8 cellular contexts compared by ENCODE assay signal in genomic region chr9:136902259-136902821, GRCh38. TPM values are rescaled to one million over a fixed set of nuclear protein-coding genes. Genes with fewer than 3 reads are reported as not detected.
DNase-seq lines count a peak whose midpoint lies in the region; ATAC-seq, FAIRE-seq and TF ChIP-seq lines count a peak whose summit lies in the region.

No MANE protein-coding gene starts in this region.

- TF ChIP-seq POLR2A in GM12891 (IDR thresholded peaks at IDR 0.05; ENCODE audit: low read depth, low read length), result no peak; the same call in none of the 2 replicates

- peak overlapping the region; percentile 53 for H3K27ac Mint-ChIP-seq in mesothelial cell of epicardium
- H3K27ac Mint-ChIP-seq in stimulated activated effector memory CD8-positive, alpha-beta T cell treated with anti-CD3 and anti-CD28 coated beads, Interleukin-12 subunit alpha, Interleukin-12 subunit beta, amount 100 ng/mL, for 72 hours, result peak overlapping the region; percentile 89

- H3K9me3 Mint-ChIP-seq in mesothelial cell of epicardium, result no peaks in the 10 kb centered on the region
- no peaks in the 10 kb centered on the region for H3K9me3 Mint-ChIP-seq in stimulated activated effector memory CD8-positive, alpha-beta T cell treated with anti-CD3 and anti-CD28 coated beads, Interleukin-12 subunit alpha, Interleukin-12 subunit beta, amount 100 ng/mL, for 72 hours

- H3K4me3 Mint-ChIP-seq in mesothelial cell of epicardium, result no peak overlapping the region
- peak overlapping the region; percentile 69 for H3K4me3 Mint-ChIP-seq in stimulated activated effector memory CD8-positive, alpha-beta T cell treated with anti-CD3 and anti-CD28 coated beads, Interleukin-12 subunit alpha, Interleukin-12 subunit beta, amount 100 ng/mL, for 72 hours

- ATAC-seq in HG02885 (IDR thresholded peaks at IDR 0.05; ENCODE audit: poor library complexity, unreplicated experiment), result peak; percentile 64
- peak; percentile 90 for ATAC-seq in stimulated activated effector memory CD8-positive, alpha-beta T cell treated with anti-CD3 and anti-CD28 coated beads, Interleukin-12 subunit alpha, Interleukin-12 subunit beta, amount 100 ng/mL, for 72 hours
- ATAC-seq in GM18858 (IDR thresholded peaks at IDR 0.05; ENCODE audit: unreplicated experiment), result no peak

- H3K27me3 Mint-ChIP-seq in mesothelial cell of epicardium (ENCODE audit: low read depth), result no peaks in the 10 kb centered on the region

- no peak for FAIRE-seq in GM12891 (lab: Jason Lieb, UNC)

- TF ChIP-seq CTCF in VCaP (conservative IDR thresholded peaks at IDR 0.05), result no peak
- no peak for TF ChIP-seq CTCF in mesothelial cell of epicardium (IDR thresholded peaks at IDR 0.05; ENCODE audit: unreplicated experiment)

- H3K36me3 Mint-ChIP-seq in mesothelial cell of epicardium, result peaks cover 18% of the 10 kb centered on the region
- H3K36me3 Mint-ChIP-seq in stimulated activated effector memory CD8-positive, alpha-beta T cell treated with anti-CD3 and anti-CD28 coated beads, Interleukin-12 subunit alpha, Interleukin-12 subunit beta, amount 100 ng/mL, for 72 hours, result peaks cover 94% of the 10 kb centered on the region

- no peaks in the 10 kb centered on the region for H3K4me1 Mint-ChIP-seq in mesothelial cell of epicardium
- peaks cover 53% of the 10 kb centered on the region for H3K4me1 Mint-ChIP-seq in stimulated activated effector memory CD8-positive, alpha-beta T cell treated with anti-CD3 and anti-CD28 coated beads, Interleukin-12 subunit alpha, Interleukin-12 subunit beta, amount 100 ng/mL, for 72 hours

- DNase-seq in GM12891 (ENCODE audit: insufficient read length, low spot score) (peak; percentile 80), caudate nucleus (lab: John Stamatoyannopoulos, UW) (no peak), mesothelial cell of epicardium (ENCODE audit: low spot score in 2 of 2, unreplicated experiment in 2 of 2) (no peak), HCEC 1CT (no peak)
- DNase-seq in stimulated activated effector memory CD8-positive, alpha-beta T cell treated with anti-CD3 and anti-CD28 coated beads, Interleukin-12 subunit alpha, Interleukin-12 subunit beta, amount 100 ng/mL, for 72 hours (ENCODE audit: low spot score in 2 of 2), result peak; percentile 68 to 92

- peak overlapping the region; percentile 91 for H3K27ac ChIP-seq in VCaP
- peak overlapping the region; percentile 44 for H3K27ac ChIP-seq in caudate nucleus (ENCODE audit: low read depth, low read length)

TF ChIP-seq in GM12891, 5 proteins besides CTCF, POLR2A, EP300 and RAD21:
- no peak for TF ChIP-seq SPI1 (IDR thresholded peaks at IDR 0.05; ENCODE audit: low read depth, low read length)
- peak; percentile 35; the same call in 1 of the 2 replicates for TF ChIP-seq TAF1 (IDR thresholded peaks at IDR 0.05; ENCODE audit: low read depth, low read length)
- peak; percentile 18 for TF ChIP-seq PAX5 (IDR thresholded peaks at IDR 0.05; ENCODE audit: insufficient read depth, low read length, severe bottlenecking)
TF ChIP-seq in GM12891: peak in this region for 2.

RNA-seq across cellular contexts. Expression of gene TRAF2, which starts 16.0 kb away (rescaled TPM):
- polyA plus RNA-seq in GM12891 (2012; ENCODE audit: low read depth, missing spikeins), result 14.1 TPM
- total RNA-seq in mesothelial cell of epicardium, result 16.0 to 18.1 TPM (median 17.4 TPM) in 3 replicates

RNA-seq across cellular contexts. Expression of gene EDF1, which starts 36.2 kb away (rescaled TPM):
- 423 TPM for polyA plus RNA-seq in GM12891 (2012; ENCODE audit: low read depth, missing spikeins)
- total RNA-seq in mesothelial cell of epicardium, result 275 to 294 TPM (median 275 TPM) in 3 replicates

RNA-seq across cellular contexts. Expression of gene FBXW5, which starts 42.2 kb away (rescaled TPM):
- 40.9 TPM for polyA plus RNA-seq in GM12891 (2012; ENCODE audit: low read depth, missing spikeins)
- total RNA-seq in mesothelial cell of epicardium, result 58.9 to 62.3 TPM (median 59.8 TPM) in 3 replicates

RNA-seq across cellular contexts. Expression of gene C8G, which starts 42.7 kb away (rescaled TPM):
- 0.47 TPM for polyA plus RNA-seq in GM12891 (2012; ENCODE audit: low read depth, missing spikeins)
- total RNA-seq in mesothelial cell of epicardium, result 1.5 to 2.5 TPM (median 1.5 TPM) in 3 replicates

RNA-seq across cellular contexts. Expression of gene LCN12, which starts 49.7 kb away (rescaled TPM):
- 0.46 TPM for polyA plus RNA-seq in GM12891 (2012; ENCODE audit: low read depth, missing spikeins)
- total RNA-seq in mesothelial cell of epicardium, result 13.3 to 15.9 TPM (median 13.8 TPM) in 3 replicates

Comparison
In these comparisons a context has a peak if more than half of its experiments do, and no peak if none do; other contexts are left out.
1. DNase-seq: peak in GM12891 (single experiment) and stimulated activated effector memory CD8-positive, alpha-beta T cell treated with anti-CD3 and anti-CD28 coated beads, Interleukin-12 subunit alpha, Interleukin-12 subunit beta, amount 100 ng/mL, for 72 hours (2 of 2); none in caudate nucleus (0 of 61), mesothelial cell of epicardium (0 of 2) and HCEC 1CT (single experiment).